In genomic region chr17:67493811-67494210, GRCh38 we compare ENCODE assay signal across 1 cellular context.
TF ChIP-seq lines count a peak whose summit lies in the region.

No MANE protein-coding gene starts in this region.

TF ChIP-seq in WTC11, 78 proteins besides CTCF, POLR2A, EP300 and RAD21 (continued from another document):
- TF ChIP-seq, protein P1, sequence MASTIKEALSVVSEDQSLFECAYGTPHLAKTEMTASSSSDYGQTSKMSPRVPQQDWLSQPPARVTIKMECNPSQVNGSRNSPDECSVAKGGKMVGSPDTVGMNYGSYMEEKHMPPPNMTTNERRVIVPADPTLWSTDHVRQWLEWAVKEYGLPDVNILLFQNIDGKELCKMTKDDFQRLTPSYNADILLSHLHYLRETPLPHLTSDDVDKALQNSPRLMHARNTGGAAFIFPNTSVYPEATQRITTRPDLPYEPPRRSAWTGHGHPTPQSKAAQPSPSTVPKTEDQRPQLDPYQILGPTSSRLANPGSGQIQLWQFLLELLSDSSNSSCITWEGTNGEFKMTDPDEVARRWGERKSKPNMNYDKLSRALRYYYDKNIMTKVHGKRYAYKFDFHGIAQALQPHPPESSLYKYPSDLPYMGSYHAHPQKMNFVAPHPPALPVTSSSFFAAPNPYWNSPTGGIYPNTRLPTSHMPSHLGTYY (CRISPR knock-in tag; IDR thresholded peaks at IDR 0.05) = no peak
- TF ChIP-seq ETV6 (CRISPR knock-in tag; IDR thresholded peaks at IDR 0.05) = no peak
- no peak for TF ChIP-seq JAZF1 (CRISPR knock-in tag; IDR thresholded peaks at IDR 0.05)
- no peak for TF ChIP-seq NR2C2 (CRISPR knock-in tag; IDR thresholded peaks at IDR 0.05)
- TF ChIP-seq GABPB1 (CRISPR knock-in tag; IDR thresholded peaks at IDR 0.05) = no peak
- no peak for TF ChIP-seq ZNF121 (CRISPR knock-in tag; IDR thresholded peaks at IDR 0.05)
- no peak for TF ChIP-seq MYBL2 (CRISPR knock-in tag; IDR thresholded peaks at IDR 0.05)
- no peak for TF ChIP-seq ZBTB43 (CRISPR knock-in tag; IDR thresholded peaks at IDR 0.05)
